ENCODE assay signal across 8 cellular contexts in the genomic region with DNA sequence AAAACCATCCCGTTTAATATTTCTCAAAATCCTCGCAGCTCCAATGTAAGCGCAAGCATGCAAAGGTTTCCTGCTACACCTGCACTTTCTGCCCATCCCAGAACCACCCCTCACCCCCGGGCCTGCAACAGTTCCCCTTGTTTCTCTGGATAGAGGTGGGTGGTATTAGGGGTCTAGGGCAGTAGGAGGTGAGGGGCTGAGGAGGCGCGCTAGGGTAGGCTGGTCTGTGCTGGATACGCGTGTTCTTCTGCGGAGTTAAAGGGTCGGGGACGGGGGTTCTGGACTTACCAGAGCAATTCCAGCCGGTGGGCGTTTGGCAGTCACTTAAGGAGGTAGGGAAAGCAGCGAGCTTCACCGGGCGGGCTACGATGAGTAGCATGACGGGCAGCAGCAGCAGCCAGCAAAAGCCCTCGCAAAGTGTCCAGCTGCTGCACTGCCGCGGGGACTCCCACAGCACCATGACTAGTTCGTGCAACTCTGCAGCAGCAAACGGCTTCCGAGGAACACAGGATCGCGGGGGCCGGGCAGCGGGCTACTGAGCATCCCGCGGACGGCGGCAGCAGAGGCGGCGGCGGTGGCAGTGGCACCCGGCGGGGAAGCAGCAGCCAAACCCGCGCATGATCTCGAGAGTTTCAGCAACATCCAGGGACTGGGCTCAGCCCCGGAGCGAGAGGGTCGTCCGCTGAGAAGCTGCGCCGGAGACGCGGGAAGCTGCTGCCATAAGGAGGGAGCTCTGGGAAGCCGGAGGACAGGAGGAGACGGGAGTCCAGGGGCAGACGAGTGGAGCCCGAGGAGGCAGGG. TPM values are rescaled to one million over a fixed set of nuclear protein-coding genes. Genes with fewer than 3 reads are reported as not detected.
DNase-seq lines count a peak whose midpoint lies in the region; ATAC-seq and TF ChIP-seq lines count a peak whose summit lies in the region.

No MANE protein-coding gene starts in this region.

- TF ChIP-seq RAD21 in IMR-90 (IDR thresholded peaks at IDR 0.05; ENCODE audit: low read length): no peak

- 0% methylated on average over 21 of the region's 52 CpGs; no CpG with 5 or more reads in 1 of the 2 experiments for WGBS in IMR-90 (ENCODE audit: extremely low coverage in 2 of 2, insufficient read length in 1 of 2), 2 experiments

- H2AK9ac ChIP-seq in IMR-90 (replicated peaks; ENCODE audit: low read depth, low read length, poor library complexity): peak overlapping the region; percentile 62

- H3K9ac ChIP-seq in IMR-90 (ENCODE audit: low read depth, low read length) (no peak overlapping the region), parathyroid adenoma (no peak overlapping the region)

- TF ChIP-seq CTCF in AG04449 (IDR thresholded peaks at IDR 0.05; ENCODE audit: insufficient read depth, low read length, missing control alignments): no peak
- no peak for TF ChIP-seq CTCF in IMR-90 (conservative IDR thresholded peaks at IDR 0.05; ENCODE audit: low read depth, low read length)
- TF ChIP-seq CTCF in foreskin keratinocyte (conservative IDR thresholded peaks at IDR 0.05): no peak
- no peak for TF ChIP-seq CTCF in parathyroid adenoma (IDR thresholded peaks at IDR 0.05)

- dilution Hi-C loops in IMR-90 (cut with HindIII; ENCODE audit: low sequenced_read_pairs, unreplicated experiment): no loop called here

- H3K9me1 ChIP-seq in IMR-90 (ENCODE audit: insufficient read depth, low read length): no peaks in the 10 kb centered on the region

- no peaks in the 10 kb centered on the region for H4K20me1 ChIP-seq in IMR-90 (ENCODE audit: insufficient read depth, low read length)

- H3K56ac ChIP-seq in IMR-90 (ENCODE audit: extremely low read depth, insufficient read depth, low read length): no peak overlapping the region

- H4K8ac ChIP-seq in IMR-90 (ENCODE audit: low read depth in 2 of 2, low read length in 2 of 2): no peak overlapping the region

- no peak overlapping the region for H2AK5ac ChIP-seq in IMR-90 (ENCODE audit: low read depth, low read length)

- no peak overlapping the region for H3K4ac ChIP-seq in IMR-90 (ENCODE audit: low read depth, low read length)

- H3K4me3 Mint-ChIP-seq in activated T-cell treated with anti-CD3 and anti-CD28 coated beads, Interleukin-2, amount 50 U/mL, for 4 hours: peak overlapping the region; percentile 76

- no peak overlapping the region for H2BK20ac ChIP-seq in IMR-90 (ENCODE audit: low read depth, low read length)

- H3K36me3 ChIP-seq in IMR-90 (ENCODE audit: control insufficient read depth, insufficient read depth, low read length): no peaks in the 10 kb centered on the region
- no peaks in the 10 kb centered on the region for H3K36me3 ChIP-seq in parathyroid adenoma (ENCODE audit: control insufficient read depth, insufficient read depth, low read length)

- H2BK120ac ChIP-seq in IMR-90 (ENCODE audit: low read depth, low read length): no peak overlapping the region

- H3K9me3 Mint-ChIP-seq in activated T-cell treated with anti-CD3 and anti-CD28 coated beads, Interleukin-2, amount 50 U/mL, for 4 hours: no peaks in the 10 kb centered on the region

- no peak overlapping the region for H2BK5ac ChIP-seq in IMR-90 (ENCODE audit: low read depth, low read length, poor library complexity, severe bottlenecking)

- peak; percentile 5 for ATAC-seq in GM19438 (IDR thresholded peaks at IDR 0.05; ENCODE audit: low read depth, unreplicated experiment)
- ATAC-seq in IMR-90 (ENCODE audit: low read depth): peak; percentile 52
- peak; percentile 56 to 61 for ATAC-seq in activated T-cell treated with anti-CD3 and anti-CD28 coated beads, Interleukin-2, amount 50 U/mL, for 4 hours
- peak; percentile 49 for ATAC-seq in foreskin keratinocyte
- ATAC-seq in GM21515 (IDR thresholded peaks at IDR 0.05; ENCODE audit: unreplicated experiment): no peak

- POLR2A ChIA-PET in AG04449 (lab: Yijun Ruan, JAX): no interaction called here
- POLR2A ChIA-PET in IMR-90 (lab: Charles Lee; ENCODE audit: unreplicated experiment): no interaction called here

- no peak overlapping the region for H4K91ac ChIP-seq in IMR-90 (ENCODE audit: insufficient read depth, low read depth, low read length)

- no peak overlapping the region for H3K14ac ChIP-seq in IMR-90 (replicated peaks; ENCODE audit: low read depth, low read length)

- H3K27ac ChIP-seq in IMR-90 (ENCODE audit: insufficient read depth, low read length): no peak overlapping the region
- no peak overlapping the region for H3K27ac ChIP-seq in foreskin keratinocyte
- H3K27ac ChIP-seq in parathyroid adenoma: no peak overlapping the region

- no peaks in the 10 kb centered on the region for H3K4me1 ChIP-seq in IMR-90 (ENCODE audit: control insufficient read depth, insufficient read depth, low read length)
- no peaks in the 10 kb centered on the region for H3K4me1 ChIP-seq in foreskin keratinocyte
- no peaks in the 10 kb centered on the region for H3K4me1 ChIP-seq in parathyroid adenoma

- H3K4me3 ChIP-seq in AG04449 (ENCODE audit: low read depth, low read length) (peak overlapping the region; percentile 64), IMR-90 (ENCODE audit: insufficient read depth, low read depth, low read length) (peak overlapping the region; percentile 61), parathyroid adenoma (ENCODE audit: low read depth, low read length) (peak overlapping the region; percentile 12)

- H3K27me3 ChIP-seq in IMR-90 (ENCODE audit: control insufficient read depth, insufficient read depth, low read length): peaks cover 55% of the 10 kb centered on the region
- H3K27me3 ChIP-seq in foreskin keratinocyte: peaks cover 92% of the 10 kb centered on the region
- H3K27me3 ChIP-seq in parathyroid adenoma (ENCODE audit: control insufficient read depth, insufficient read depth, low read length): peaks cover 26% of the 10 kb centered on the region

- H3K9me3 ChIP-seq in IMR-90 (ENCODE audit: control insufficient read depth, insufficient read depth, low read length): no peaks in the 10 kb centered on the region
- no peaks in the 10 kb centered on the region for H3K9me3 ChIP-seq in parathyroid adenoma (ENCODE audit: control insufficient read depth, low read length)

- DNase-seq in AG04449 (ENCODE audit: low read depth, low spot score): no peak
- peak; percentile 39 for DNase-seq in IMR-90
- peak; percentile 4 for DNase-seq in activated T-cell treated with anti-CD3 and anti-CD28 coated beads, Interleukin-2, amount 50 U/mL, for 4 hours
- no peak for DNase-seq in foreskin keratinocyte
- no peak for DNase-seq in cortex of kidney (lab: John Stamatoyannopoulos, UW)

- H3K79me2 ChIP-seq in parathyroid adenoma: no peaks in the 10 kb centered on the region

- H2BK15ac ChIP-seq in IMR-90 (ENCODE audit: low read depth, low read length): no peak overlapping the region

- no TSS peak for BruUV-seq in IMR-90 (replicated peaks; lab: Mats Ljungman, UMichigan)

- H3K18ac ChIP-seq in IMR-90 (ENCODE audit: low read depth, low read length): no peak overlapping the region

- CTCF ChIA-PET in AG04449 (lab: Yijun Ruan, JAX) (interaction anchor here (0.8 to 6.1 kb wide), 12 partner anchors 8 to 641 kb away, joined by 3 to 67 read pairs (median 4); no protein-coding TSS in a partner anchor), IMR-90 (lab: Yijun Ruan, JAX) (interaction anchor here (1.0 to 1.4 kb wide), 3 partner anchors 17 to 133 kb away, joined by 3 to 4 read pairs (median 3); no protein-coding TSS in a partner anchor)

- no peak overlapping the region for H3K23ac ChIP-seq in IMR-90 (ENCODE audit: low read depth, low read length)

- intact Hi-C loops in IMR-90 (cut with micrococcal nuclease): no loop called here

- in situ Hi-C loops in IMR-90 (cut with MboI; ENCODE audit: low sequenced_read_pairs): no loop called here

- no peaks in the 10 kb centered on the region for H3K79me1 ChIP-seq in IMR-90 (ENCODE audit: low read depth in 1 of 2, low read length in 2 of 2)

- H3K4me1 Mint-ChIP-seq in activated T-cell treated with anti-CD3 and anti-CD28 coated beads, Interleukin-2, amount 50 U/mL, for 4 hours (ENCODE audit: low read depth): peaks cover 25% of the 10 kb centered on the region

- no peaks in the 10 kb centered on the region for H3K36me3 Mint-ChIP-seq in activated T-cell treated with anti-CD3 and anti-CD28 coated beads, Interleukin-2, amount 50 U/mL, for 4 hours (ENCODE audit: insufficient read depth)

- H4K5ac ChIP-seq in IMR-90 (ENCODE audit: low read depth, low read length): no peak overlapping the region

- TF ChIP-seq POLR2A in IMR-90 (IDR thresholded peaks at IDR 0.05; ENCODE audit: low read depth, low read length): no peak

- H2AFZ ChIP-seq in IMR-90 (replicated peaks; ENCODE audit: low read length, poor library complexity) (peak overlapping the region; percentile 92), parathyroid adenoma (peak overlapping the region; percentile 45)

- H3K27me3 Mint-ChIP-seq in activated T-cell treated with anti-CD3 and anti-CD28 coated beads, Interleukin-2, amount 50 U/mL, for 4 hours (ENCODE audit: low read depth): peaks cover 71% of the 10 kb centered on the region

- H3K4me2 ChIP-seq in IMR-90 (ENCODE audit: low read depth, low read length) (peak overlapping the region; percentile 75), parathyroid adenoma (ENCODE audit: low read length) (peak overlapping the region; percentile 77)

TF ChIP-seq in IMR-90, 13 proteins besides CTCF, POLR2A, EP300 and RAD21:
- no peak for TF ChIP-seq MAFK (IDR thresholded peaks at IDR 0.05; ENCODE audit: low read depth, low read length)
- no peak for TF ChIP-seq MAZ (IDR thresholded peaks at IDR 0.05; ENCODE audit: borderline replicate concordance, low read depth, low read length)
- TF ChIP-seq, protein P1, sequence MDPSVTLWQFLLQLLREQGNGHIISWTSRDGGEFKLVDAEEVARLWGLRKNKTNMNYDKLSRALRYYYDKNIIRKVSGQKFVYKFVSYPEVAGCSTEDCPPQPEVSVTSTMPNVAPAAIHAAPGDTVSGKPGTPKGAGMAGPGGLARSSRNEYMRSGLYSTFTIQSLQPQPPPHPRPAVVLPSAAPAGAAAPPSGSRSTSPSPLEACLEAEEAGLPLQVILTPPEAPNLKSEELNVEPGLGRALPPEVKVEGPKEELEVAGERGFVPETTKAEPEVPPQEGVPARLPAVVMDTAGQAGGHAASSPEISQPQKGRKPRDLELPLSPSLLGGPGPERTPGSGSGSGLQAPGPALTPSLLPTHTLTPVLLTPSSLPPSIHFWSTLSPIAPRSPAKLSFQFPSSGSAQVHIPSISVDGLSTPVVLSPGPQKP (IDR thresholded peaks at IDR 0.05; ENCODE audit: borderline replicate concordance, low read depth, low read length): no peak
- TF ChIP-seq FOS (IDR thresholded peaks at IDR 0.05; ENCODE audit: low read depth, low read length): no peak
TF ChIP-seq in IMR-90: peak in this region for 0.

RNA-seq across cellular contexts. Expression of a gene that starts 0.5 kb away (rescaled TPM):
- 1.3 and 1.4 TPM in 2 replicates for total RNA-seq in IMR-90 (2012; rRNA removed)
- 2.9 and 3.0 TPM in 2 replicates for polyA plus RNA-seq in IMR-90 (2012; rRNA removed)
- polyA plus RNA-seq in IMR-90 (2012; cell fraction: cytosol; rRNA removed): 1.4 and 1.9 TPM in 2 replicates
- 0.77 and 1.4 TPM in 2 replicates for polyA plus RNA-seq in IMR-90 (2012; cell fraction: nucleus; rRNA removed; ENCODE audit: low replicate concordance)
- not detected for total RNA-seq in activated T-cell treated with anti-CD3 and anti-CD28 coated beads, Interleukin-2, amount 50 U/mL, for 4 hours
- total RNA-seq in foreskin keratinocyte: not detected in 2 replicates
- not detected in 2 replicates for polyA plus RNA-seq in foreskin keratinocyte

Comparison
In these comparisons a context has a peak if more than half of its experiments do, and no peak if none do; other contexts are left out.
1. DNase-seq: peak in IMR-90 (single experiment) and activated T-cell treated with anti-CD3 and anti-CD28 coated beads, Interleukin-2, amount 50 U/mL, for 4 hours (single experiment); none in AG04449 (single experiment), foreskin keratinocyte (0 of 2) and cortex of kidney (single experiment).
2. H3K4me3 ChIP-seq: peak in every context shown above with its lines; median percentile 64 in AG04449; 61 in IMR-90; 12 in parathyroid adenoma.